In genomic region chr1:113255038-113255727, GRCh38 we compare ENCODE assay signal across 15 cellular contexts.
DNase-seq lines count a peak whose midpoint lies in the region; ATAC-seq and TF ChIP-seq lines count a peak whose summit lies in the region.
"Had no signal": no experiment of that assay in that cellular context is flagged by ENCODE, and none has a peak within 500 bp of the region (broad histone marks: within the 10 kb centered on the region; RNA-seq: fewer than 3 reads in every experiment).

No MANE protein-coding gene starts in this region.

- H3K4me1 ChIP-seq in HUES48 (ENCODE audit: control insufficient read depth, insufficient read depth, low read length) (peaks cover 44% of the 10 kb centered on the region), PC-3 (ENCODE audit: insufficient read depth, low read length) (peaks cover 17% of the 10 kb centered on the region), left lung (peaks cover 0 to 5% of the 10 kb centered on the region in 2 donors), smooth muscle cell (ENCODE audit: low read depth) (peaks cover 39% of the 10 kb centered on the region)
- H3K4me1 ChIP-seq: BLaER1 had no signal

- H3K36me3 ChIP-seq in HUES48 (ENCODE audit: control insufficient read depth, insufficient read depth, low read length) (no peaks in the 10 kb centered on the region), PC-3 (ENCODE audit: low read depth, low read length) (no peaks in the 10 kb centered on the region), left lung (no peaks in the 10 kb centered on the region), smooth muscle cell (ENCODE audit: low read depth) (no peaks in the 10 kb centered on the region)
- H3K36me3 ChIP-seq: BLaER1, thoracic aorta had no signal

- ATAC-seq in PC-3 (no peak; the same call in 1 of the 2 replicates), left lung (peak; percentile 19), HG03097 (IDR thresholded peaks at IDR 0.05; ENCODE audit: low FRiP score, unreplicated experiment) (no peak), HG03045 (IDR thresholded peaks at IDR 0.05; ENCODE audit: unreplicated experiment) (no peak), HG03571 (IDR thresholded peaks at IDR 0.05; ENCODE audit: unreplicated experiment) (no peak)

- POLR2A ChIA-PET in PC-3 (lab: Charles Lee; ENCODE audit: unreplicated experiment): no interaction called here

- no peaks in the 10 kb centered on the region for H3K9me2 ChIP-seq in PC-3 (replicated peaks; ENCODE audit: low read length)

- no peaks in the 10 kb centered on the region for H4K20me1 ChIP-seq in PC-3 (ENCODE audit: low read length)
- H4K20me1 ChIP-seq in smooth muscle cell (ENCODE audit: low read depth): no peaks in the 10 kb centered on the region
- H4K20me1 ChIP-seq: BLaER1 had no signal

- CTCF ChIA-PET in PC-3 (lab: Charles Lee): no interaction called here

- H3K27ac ChIP-seq in HUES48 (ENCODE audit: low read depth, low read length) (peak overlapping the region; percentile 68), PC-3 (ENCODE audit: low read length) (no peak overlapping the region), left lung (peak overlapping the region in 1 of 2 donors; percentile 33), smooth muscle cell (ENCODE audit: low read depth) (no peak overlapping the region)
- H3K27ac ChIP-seq: BLaER1, thoracic aorta had no signal

- TF ChIP-seq CTCF in PC-3 (conservative IDR thresholded peaks at IDR 0.05; ENCODE audit: low read depth, low read length) (no peak), left lung (IDR thresholded peaks at IDR 0.05) (no peak), smooth muscle cell (IDR thresholded peaks at IDR 0.05; ENCODE audit: borderline replicate concordance, insufficient read depth, poor library complexity, severe bottlenecking) (no peak)

- no peaks in the 10 kb centered on the region for H3K79me2 ChIP-seq in PC-3 (ENCODE audit: low read length)
- H3K79me2 ChIP-seq in smooth muscle cell (ENCODE audit: low read depth): no peaks in the 10 kb centered on the region

- H3F3A ChIP-seq in PC-3 (ENCODE audit: low read length, unreplicated experiment) (no peaks in the 10 kb centered on the region), smooth muscle cell (ENCODE audit: low read depth) (peaks cover 15% of the 10 kb centered on the region)

- 68% methylated on average over 7 of the region's 7 CpGs for WGBS in smooth muscle cell (ENCODE audit: low lambda C conversion rate)

- peak overlapping the region; percentile 71 for H3K4me2 ChIP-seq in PC-3 (ENCODE audit: low read length)
- peak overlapping the region; percentile 73 for H3K4me2 ChIP-seq in smooth muscle cell
- H3K4me2 ChIP-seq: BLaER1 had no signal

- H3K9ac ChIP-seq in HUES48 (ENCODE audit: low read depth, low read length) (no peak overlapping the region), PC-3 (ENCODE audit: low read length) (no peak overlapping the region), smooth muscle cell (ENCODE audit: low read depth) (no peak overlapping the region)
- H3K9ac ChIP-seq: BLaER1 had no signal

- H3K27me3 ChIP-seq in HUES48 (ENCODE audit: control insufficient read depth, insufficient read depth, low read length): no peaks in the 10 kb centered on the region
- H3K27me3 ChIP-seq in PC-3 (ENCODE audit: low read length): peaks cover 8% of the 10 kb centered on the region; the same call in 1 of the 2 replicates
- H3K27me3 ChIP-seq in left lung: no peaks in the 10 kb centered on the region
- H3K27me3 ChIP-seq in smooth muscle cell (ENCODE audit: low read depth): no peaks in the 10 kb centered on the region
- H3K27me3 ChIP-seq: BLaER1 had no signal

- BruUV-seq in PC-3 (replicated peaks; lab: Mats Ljungman, UMichigan): no TSS peak

- DNase-seq in PC-3 (peak; percentile 44), left lung (no peak), smooth muscle cell (lab: John Stamatoyannopoulos, UW; ENCODE audit: unreplicated experiment) (no peak), glomerular visceral epithelial cell (ENCODE audit: extremely low spot score) (no peak)
- DNase-seq: activated CD4-positive, alpha-beta T cell treated with anti-CD3 and anti-CD28 coated beads for 4 hours; activated T-cell treated with anti-CD3 and anti-CD28 coated beads for 4 hours; endodermal cell; NCI-H1048; NCI-H748 treated with DMSO at 0.1 percent for 48 hours had no signal

- H3K4me3 ChIP-seq in HUES48 (ENCODE audit: low read depth, low read length) (no peak overlapping the region), PC-3 (ENCODE audit: low read length) (no peak overlapping the region; the same call in 1 of the 2 replicates), left lung (no peak overlapping the region), smooth muscle cell (no peak overlapping the region)
- H3K4me3 ChIP-seq: BLaER1, thoracic aorta had no signal

- intact Hi-C loops in PC-3 (cut with micrococcal nuclease) (no loop called here), left lung (cut with DNase I) (no loop called here)

- H3K9me3 ChIP-seq in HUES48 (ENCODE audit: control insufficient read depth, insufficient read depth, low read length): no peaks in the 10 kb centered on the region
- H3K9me3 ChIP-seq in PC-3 (ENCODE audit: low read length): no peaks in the 10 kb centered on the region
- H3K9me3 ChIP-seq in left lung: no peaks in the 10 kb centered on the region
- no peaks in the 10 kb centered on the region for H3K9me3 ChIP-seq in smooth muscle cell (replicated peaks; ENCODE audit: low read depth)
- H3K9me3 ChIP-seq: BLaER1, thoracic aorta had no signal

- H2AFZ ChIP-seq in PC-3 (ENCODE audit: low read length): peak overlapping the region; percentile 79
- no peak overlapping the region for H2AFZ ChIP-seq in smooth muscle cell (ENCODE audit: low read depth)
